Comparison of ENCODE assay signal across 22 cellular contexts in the genomic region with DNA sequence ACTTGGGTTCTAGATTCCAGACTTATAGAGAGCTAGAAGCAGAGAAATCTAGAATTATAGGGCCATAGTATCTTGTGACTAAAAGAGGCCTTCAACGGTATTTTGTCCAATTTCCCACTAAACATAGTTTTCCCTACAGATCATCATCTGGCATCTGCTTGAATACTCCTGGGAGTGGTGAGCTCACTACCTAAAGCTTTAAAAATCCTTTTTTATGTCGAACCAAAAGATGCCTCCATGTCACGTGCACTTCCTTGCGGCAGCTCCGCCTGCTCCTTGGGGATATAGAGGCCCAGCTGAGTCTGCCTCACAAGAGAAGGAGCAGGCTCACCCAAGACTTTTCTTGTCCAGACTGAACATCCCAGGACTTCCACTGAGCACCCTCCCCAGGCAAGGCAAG. TPM values are rescaled to one million over a fixed set of nuclear protein-coding genes. Genes with fewer than 3 reads are reported as not detected.
A peak's percentile ranks its signal among the peaks of the same experiment; 100 is the strongest.
DNase-seq lines count a peak whose midpoint lies in the region; ATAC-seq and TF ChIP-seq lines count a peak whose summit lies in the region.
"Had no signal": no experiment of that assay in that cellular context is flagged by ENCODE, and none has a peak within 500 bp of the region (broad histone marks: within the 10 kb centered on the region; RNA-seq: fewer than 3 reads in every experiment).

No MANE protein-coding gene starts in this region.

- peaks cover 69% of the 10 kb centered on the region for H3K4me1 ChIP-seq in left ventricle myocardium inferior
- peaks cover 6% of the 10 kb centered on the region for H3K4me1 ChIP-seq in parathyroid adenoma

- H2AFZ ChIP-seq in parathyroid adenoma, result no peak overlapping the region

- H3K27me3 Mint-ChIP-seq in type B pancreatic cell, result no peaks in the 10 kb centered on the region
- peaks cover 37% of the 10 kb centered on the region for H3K27me3 Mint-ChIP-seq in stimulated activated memory B cell treated with anti-CD40 and anti-IgM and Interleukin-4, amounts not matched to agents 10 μg/mL and 1 μg/mL and 100 μg/mL, for 72 hours

- peak overlapping the region; percentile 16 for H3K4me2 ChIP-seq in parathyroid adenoma (ENCODE audit: low read length)

- H3K9ac ChIP-seq in parathyroid adenoma, result no peak overlapping the region

- H3K9me3 ChIP-seq in left ventricle myocardium inferior (replicated peaks) (no peaks in the 10 kb centered on the region), parathyroid adenoma (ENCODE audit: control insufficient read depth, low read length) (no peaks in the 10 kb centered on the region)
- H3K9me3 ChIP-seq: SJCRH30 had no signal

- intact Hi-C loops in left ventricle myocardium inferior (cut with micrococcal nuclease), result no loop called here
- intact Hi-C loops in cardiac septum (cut with DNase I), result no loop called here
- intact Hi-C loops in head of caudate nucleus (cut with DNase I), result no loop called here

- no peak for DNase-seq in left ventricle myocardium inferior
- DNase-seq in cardiac septum (ENCODE audit: low spot score), result no peak
- peak; percentile 47 for DNase-seq in fibroblast of peridontal ligament (ENCODE audit: extremely low read depth)
- DNase-seq in type B pancreatic cell (ENCODE audit: extremely low spot score, unreplicated experiment), result no peak
- DNase-seq in head of caudate nucleus, result no peak
- DNase-seq: activated CD4-positive, alpha-beta T cell treated with anti-CD3 and anti-CD28 coated beads, Interleukin-2, amount 10 ng/mL, durations not matched to agents 24 days and 14 days; activated CD8-positive, alpha-beta memory T cell treated with anti-CD3 and anti-CD28 coated beads, Interleukin-2, amount 10 ng/mL, durations not matched to agents 7 days and 5 days; effector CD4-positive, alpha-beta T cell; NCI-H2081 treated with DMSO at 0.1 percent for 48 hours; OCI-M1; SJCRH30; stimulated activated CD4-positive, alpha-beta T cell treated with anti-CD3 and anti-CD28 coated beads, Interleukin-12 subunit alpha, Interleukin-12 subunit beta, amount 100 ng/mL, for 4 hours; stimulated activated CD4-positive, alpha-beta T cell treated with anti-CD3 and anti-CD28 coated beads, Interleukin-4, amount 100 ng/mL, for 4 hours; T-cell had no signal

- no peak for TF ChIP-seq CTCF in left ventricle myocardium inferior (IDR thresholded peaks at IDR 0.05; ENCODE audit: borderline replicate concordance)
- TF ChIP-seq CTCF in parathyroid adenoma (IDR thresholded peaks at IDR 0.05), result no peak
- TF ChIP-seq CTCF in type B pancreatic cell (conservative IDR thresholded peaks at IDR 0.05), result no peak

- peak overlapping the region; percentile 48 for H3K27ac Mint-ChIP-seq in type B pancreatic cell
- no peak overlapping the region for H3K27ac Mint-ChIP-seq in stimulated activated memory B cell treated with anti-CD40 and anti-IgM and Interleukin-4, amounts not matched to agents 10 μg/mL and 1 μg/mL and 100 μg/mL, for 72 hours
- H3K27ac Mint-ChIP-seq: activated CD4-positive, alpha-beta T cell treated with anti-CD3 and anti-CD28 coated beads, Interleukin-2, amount 10 ng/mL, durations not matched to agents 24 days and 14 days; activated CD8-positive, alpha-beta memory T cell treated with anti-CD3 and anti-CD28 coated beads, Interleukin-2, amount 10 ng/mL, durations not matched to agents 7 days and 5 days; activated naive CD8-positive, alpha-beta T cell; activated T-helper 1 cell treated with anti-CD3 and anti-CD28 coated beads, Interleukin-12 subunit alpha, Interleukin-12 subunit beta, Interleukin-2, Interleukin-4 antibody, amounts not matched to agents 30 ng/mL and 10 ng/mL and 1 ng/mL, durations not matched to agents 14 hours and 24 hours and 36 hours; stimulated activated naive CD8-positive, alpha-beta T cell treated with anti-CD3 and anti-CD28 coated beads, Interleukin-15, Interleukin-2, amounts not matched to agents 100 ng/mL and 50 ng/mL, for 24 hours; T-cell had no signal

- peak overlapping the region; percentile 50 for H3K4me3 ChIP-seq in left ventricle myocardium inferior
- H3K4me3 ChIP-seq in parathyroid adenoma (ENCODE audit: low read depth, low read length), result no peak overlapping the region
- H3K4me3 ChIP-seq: SJCRH30 had no signal

- no peak overlapping the region for H3K4me3 Mint-ChIP-seq in type B pancreatic cell
- no peak overlapping the region for H3K4me3 Mint-ChIP-seq in stimulated activated memory B cell treated with anti-CD40 and anti-IgM and Interleukin-4, amounts not matched to agents 10 μg/mL and 1 μg/mL and 100 μg/mL, for 72 hours
- H3K4me3 Mint-ChIP-seq: activated CD4-positive, alpha-beta T cell treated with anti-CD3 and anti-CD28 coated beads, Interleukin-2, amount 10 ng/mL, durations not matched to agents 24 days and 14 days; activated CD8-positive, alpha-beta memory T cell treated with anti-CD3 and anti-CD28 coated beads, Interleukin-2, amount 10 ng/mL, durations not matched to agents 7 days and 5 days; activated naive CD8-positive, alpha-beta T cell; activated T-helper 1 cell treated with anti-CD3 and anti-CD28 coated beads, Interleukin-12 subunit alpha, Interleukin-12 subunit beta, Interleukin-2, Interleukin-4 antibody, amounts not matched to agents 30 ng/mL and 10 ng/mL and 1 ng/mL, durations not matched to agents 14 hours and 24 hours and 36 hours; stimulated activated naive CD8-positive, alpha-beta T cell treated with anti-CD3 and anti-CD28 coated beads, Interleukin-15, Interleukin-2, amounts not matched to agents 100 ng/mL and 50 ng/mL, for 24 hours; T-cell had no signal

- no peaks in the 10 kb centered on the region for H3K36me3 Mint-ChIP-seq in type B pancreatic cell
- H3K36me3 Mint-ChIP-seq in stimulated activated memory B cell treated with anti-CD40 and anti-IgM and Interleukin-4, amounts not matched to agents 10 μg/mL and 1 μg/mL and 100 μg/mL, for 72 hours, result no peaks in the 10 kb centered on the region
- H3K36me3 Mint-ChIP-seq: activated CD8-positive, alpha-beta memory T cell treated with anti-CD3 and anti-CD28 coated beads, Interleukin-2, amount 10 ng/mL, durations not matched to agents 7 days and 5 days; activated naive CD8-positive, alpha-beta T cell; T-cell had no signal

- H3K27me3 ChIP-seq in left ventricle myocardium inferior (ENCODE audit: low read depth) (no peaks in the 10 kb centered on the region), parathyroid adenoma (ENCODE audit: control insufficient read depth, insufficient read depth, low read length) (no peaks in the 10 kb centered on the region)
- H3K27me3 ChIP-seq: SJCRH30 had no signal

- H3K79me2 ChIP-seq in parathyroid adenoma, result no peaks in the 10 kb centered on the region

- ATAC-seq in HG02588 (IDR thresholded peaks at IDR 0.05; ENCODE audit: unreplicated experiment), result no peak
- no peak for ATAC-seq in stimulated activated memory B cell treated with anti-CD40 and anti-IgM and Interleukin-4, amounts not matched to agents 10 μg/mL and 1 μg/mL and 100 μg/mL, for 72 hours
- ATAC-seq: activated CD8-positive, alpha-beta memory T cell treated with anti-CD3 and anti-CD28 coated beads, Interleukin-2, amount 10 ng/mL, durations not matched to agents 7 days and 5 days; T-cell had no signal

- no peaks in the 10 kb centered on the region for H3K9me3 Mint-ChIP-seq in type B pancreatic cell
- no peaks in the 10 kb centered on the region for H3K9me3 Mint-ChIP-seq in stimulated activated memory B cell treated with anti-CD40 and anti-IgM and Interleukin-4, amounts not matched to agents 10 μg/mL and 1 μg/mL and 100 μg/mL, for 72 hours
- H3K9me3 Mint-ChIP-seq: activated CD4-positive, alpha-beta T cell treated with anti-CD3 and anti-CD28 coated beads, Interleukin-2, amount 10 ng/mL, durations not matched to agents 24 days and 14 days; activated T-helper 1 cell treated with anti-CD3 and anti-CD28 coated beads, Interleukin-12 subunit alpha, Interleukin-12 subunit beta, Interleukin-2, Interleukin-4 antibody, amounts not matched to agents 30 ng/mL and 10 ng/mL and 1 ng/mL, durations not matched to agents 14 hours and 24 hours and 36 hours; stimulated activated naive CD8-positive, alpha-beta T cell treated with anti-CD3 and anti-CD28 coated beads, Interleukin-15, Interleukin-2, amounts not matched to agents 100 ng/mL and 50 ng/mL, for 24 hours; T-cell had no signal

- H3K27ac ChIP-seq in left ventricle myocardium inferior (replicated peaks) (peak overlapping the region; percentile 90), parathyroid adenoma (no peak overlapping the region)
- H3K27ac ChIP-seq: SJCRH30 had no signal

- no peaks in the 10 kb centered on the region for H3K36me3 ChIP-seq in left ventricle myocardium inferior
- H3K36me3 ChIP-seq in parathyroid adenoma (ENCODE audit: control insufficient read depth, insufficient read depth, low read length), result no peaks in the 10 kb centered on the region
- H3K36me3 ChIP-seq: SJCRH30 had no signal

- H3K4me1 Mint-ChIP-seq in type B pancreatic cell (ENCODE audit: unreplicated experiment), result peaks cover 26% of the 10 kb centered on the region
- peaks cover 8% of the 10 kb centered on the region for H3K4me1 Mint-ChIP-seq in stimulated activated memory B cell treated with anti-CD40 and anti-IgM and Interleukin-4, amounts not matched to agents 10 μg/mL and 1 μg/mL and 100 μg/mL, for 72 hours

RNA-seq across cellular contexts. Expression of a gene that starts 4.3 kb away (rescaled TPM):
- total RNA-seq in left ventricle myocardium inferior (16,708 TPM), cardiac septum (7,641 TPM), type B pancreatic cell (ENCODE audit: low replicate concordance) (0.36 and 0.48 TPM in 2 replicates)
- total RNA-seq: astrocyte, Calu3, T-cell had no signal

RNA-seq across cellular contexts. Expression of a gene that starts 26.8 kb away (rescaled TPM):
- total RNA-seq in left ventricle myocardium inferior (4.8 TPM), cardiac septum (5.7 TPM), type B pancreatic cell (ENCODE audit: low replicate concordance) (9.0 and 13.4 TPM in 2 replicates)

Comparison
In these comparisons a context has a peak if more than half of its experiments do, and no peak if none do; other contexts are left out.
1. RNA of a gene that starts 4.3 kb away (total RNA-seq): 16,708 TPM in left ventricle myocardium inferior (single experiment) and 7,641 TPM in cardiac septum (single experiment); 0.36 to 0.48 TPM in type B pancreatic cell; every median in the first group is over 1,000 times any median in the second.